ENCODE assay signal across 17 cellular contexts in genomic region chr22:47175151-47175760, GRCh38.
DNase-seq lines count a peak whose midpoint lies in the region; ATAC-seq and TF ChIP-seq lines count a peak whose summit lies in the region.
"Had no signal": no experiment of that assay in that cellular context is flagged by ENCODE, and none has a peak within 500 bp of the region (broad histone marks: within the 10 kb centered on the region; RNA-seq: fewer than 3 reads in every experiment).

No MANE protein-coding gene starts in this region.

- intact Hi-C loops in natural killer cell (cut with micrococcal nuclease) = no loop called here

- no peak for ATAC-seq in natural killer cell treated with Interleukin-12 subunit alpha and Interleukin-12 subunit beta and Interleukin-15 and Interleukin-18, amount 100 ng/mL, for 72 hours
- no peak for ATAC-seq in natural killer cell
- ATAC-seq in gastroesophageal sphincter = peak; percentile 34
- ATAC-seq in HG02588 (IDR thresholded peaks at IDR 0.05; ENCODE audit: unreplicated experiment) = no peak
- ATAC-seq in GM18870 (IDR thresholded peaks at IDR 0.05; ENCODE audit: unreplicated experiment) = no peak
- ATAC-seq in GM21825 (IDR thresholded peaks at IDR 0.05; ENCODE audit: unreplicated experiment) = no peak
- ATAC-seq: esophagus mucosa had no signal

- H3K9me3 Mint-ChIP-seq in natural killer cell treated with Interleukin-12 subunit alpha and Interleukin-12 subunit beta and Interleukin-15 and Interleukin-18, amount 100 ng/mL, for 72 hours = no peaks in the 10 kb centered on the region
- H3K9me3 Mint-ChIP-seq in natural killer cell (no peaks in the 10 kb centered on the region), nephron (peaks cover 4% of the 10 kb centered on the region)

- no peak for TF ChIP-seq CTCF in natural killer cell (IDR thresholded peaks at IDR 0.05)
- no peak for TF ChIP-seq CTCF in gastroesophageal sphincter (IDR thresholded peaks at IDR 0.05)
- TF ChIP-seq CTCF in nephron (IDR thresholded peaks at IDR 0.05; ENCODE audit: unreplicated experiment in 3 of 3) = no peak

- H3K27me3 ChIP-seq in gastroesophageal sphincter = no peaks in the 10 kb centered on the region
- H3K27me3 ChIP-seq: thyroid gland had no signal

- no peaks in the 10 kb centered on the region for H3K9me3 ChIP-seq in gastroesophageal sphincter
- H3K9me3 ChIP-seq: SK-N-SH, thyroid gland had no signal

- TF ChIP-seq EP300 in gastroesophageal sphincter (IDR thresholded peaks at IDR 0.05) = no peak

- no peak overlapping the region for H3K4me3 ChIP-seq in gastroesophageal sphincter
- H3K4me3 ChIP-seq: PC-9, thyroid gland had no signal

- peaks cover 0 to 53% of the 10 kb centered on the region in 2 donors for H3K36me3 ChIP-seq in gastroesophageal sphincter
- H3K36me3 ChIP-seq: thyroid gland had no signal

- no peaks in the 10 kb centered on the region for H3K36me3 Mint-ChIP-seq in natural killer cell treated with Interleukin-12 subunit alpha and Interleukin-12 subunit beta and Interleukin-15 and Interleukin-18, amount 100 ng/mL, for 72 hours
- H3K36me3 Mint-ChIP-seq in natural killer cell (no peaks in the 10 kb centered on the region), nephron (ENCODE audit: low read depth) (peaks cover 13% of the 10 kb centered on the region)

- H3K4me1 Mint-ChIP-seq in natural killer cell treated with Interleukin-12 subunit alpha and Interleukin-12 subunit beta and Interleukin-15 and Interleukin-18, amount 100 ng/mL, for 72 hours (ENCODE audit: low read depth in 2 of 2) = peaks cover 0 to 3% of the 10 kb centered on the region in 2 donors
- H3K4me1 Mint-ChIP-seq in natural killer cell = no peaks in the 10 kb centered on the region
- H3K4me1 Mint-ChIP-seq in nephron = peaks cover 6% of the 10 kb centered on the region

- H3K27ac Mint-ChIP-seq in natural killer cell treated with Interleukin-12 subunit alpha and Interleukin-12 subunit beta and Interleukin-15 and Interleukin-18, amount 100 ng/mL, for 72 hours = no peak overlapping the region
- H3K27ac Mint-ChIP-seq in natural killer cell (no peak overlapping the region), nephron (peak overlapping the region in 2 of 3 experiments; percentile 64 to 85)
- H3K27ac Mint-ChIP-seq: activated CD4-positive, alpha-beta memory T cell treated with anti-CD3 and anti-CD28 coated beads for 36 hours had no signal

- H3K27me3 Mint-ChIP-seq in natural killer cell treated with Interleukin-12 subunit alpha and Interleukin-12 subunit beta and Interleukin-15 and Interleukin-18, amount 100 ng/mL, for 72 hours = no peaks in the 10 kb centered on the region
- no peaks in the 10 kb centered on the region for H3K27me3 Mint-ChIP-seq in natural killer cell (ENCODE audit: low read depth in 2 of 2)
- H3K27me3 Mint-ChIP-seq in nephron (ENCODE audit: low read depth) = no peaks in the 10 kb centered on the region
- H3K27me3 Mint-ChIP-seq: activated CD4-positive, alpha-beta memory T cell treated with anti-CD3 and anti-CD28 coated beads for 36 hours had no signal

- H3K27ac ChIP-seq in gastroesophageal sphincter = peak overlapping the region in 2 of 4 donors; percentile 2 to 46
- H3K27ac ChIP-seq: PC-9, thyroid gland had no signal

- peaks cover 0 to 3% (median 0%) of the 10 kb centered on the region in 3 donors for H3K4me1 ChIP-seq in gastroesophageal sphincter

- DNase-seq in natural killer cell treated with Interleukin-12 subunit alpha and Interleukin-12 subunit beta and Interleukin-15 and Interleukin-18, amount 100 ng/mL, for 72 hours (ENCODE audit: low spot score) = peak; percentile 49
- DNase-seq in natural killer cell = no peak
- DNase-seq in activated T-cell treated with anti-CD3 and anti-CD28 coated beads for 4 hours = no peak
- DNase-seq: ACHN; activated CD4-positive, alpha-beta memory T cell treated with anti-CD3 and anti-CD28 coated beads for 36 hours; cortex of kidney; NCI-H69; PC-9; SK-N-SH; stimulated activated CD4-positive, alpha-beta T cell treated with anti-CD3 and anti-CD28 coated beads, Interleukin-4, amount 100 ng/mL, for 4 hours had no signal

- H3K4me3 Mint-ChIP-seq in natural killer cell treated with Interleukin-12 subunit alpha and Interleukin-12 subunit beta and Interleukin-15 and Interleukin-18, amount 100 ng/mL, for 72 hours = no peak overlapping the region
- H3K4me3 Mint-ChIP-seq in natural killer cell (no peak overlapping the region), nephron (no peak overlapping the region)
- H3K4me3 Mint-ChIP-seq: activated CD4-positive, alpha-beta memory T cell treated with anti-CD3 and anti-CD28 coated beads for 36 hours had no signal

- no CpG with 5 or more reads among the region's 25 CpGs for WGBS in gastroesophageal sphincter (ENCODE audit: low coverage in 1 of 2), 2 donors

- TF ChIP-seq POLR2A in gastroesophageal sphincter (IDR thresholded peaks at IDR 0.05) = no peak

Comparison
In these comparisons a context has a peak if more than half of its experiments do, and no peak if none do; other contexts are left out.
1. H3K27ac Mint-ChIP-seq: peak in nephron (2 of 3); none in natural killer cell treated with Interleukin-12 subunit alpha and Interleukin-12 subunit beta and Interleukin-15 and Interleukin-18, amount 100 ng/mL, for 72 hours (0 of 2) and natural killer cell (0 of 2).